ENCODE assay signal across 12 cellular contexts in the genomic region with DNA sequence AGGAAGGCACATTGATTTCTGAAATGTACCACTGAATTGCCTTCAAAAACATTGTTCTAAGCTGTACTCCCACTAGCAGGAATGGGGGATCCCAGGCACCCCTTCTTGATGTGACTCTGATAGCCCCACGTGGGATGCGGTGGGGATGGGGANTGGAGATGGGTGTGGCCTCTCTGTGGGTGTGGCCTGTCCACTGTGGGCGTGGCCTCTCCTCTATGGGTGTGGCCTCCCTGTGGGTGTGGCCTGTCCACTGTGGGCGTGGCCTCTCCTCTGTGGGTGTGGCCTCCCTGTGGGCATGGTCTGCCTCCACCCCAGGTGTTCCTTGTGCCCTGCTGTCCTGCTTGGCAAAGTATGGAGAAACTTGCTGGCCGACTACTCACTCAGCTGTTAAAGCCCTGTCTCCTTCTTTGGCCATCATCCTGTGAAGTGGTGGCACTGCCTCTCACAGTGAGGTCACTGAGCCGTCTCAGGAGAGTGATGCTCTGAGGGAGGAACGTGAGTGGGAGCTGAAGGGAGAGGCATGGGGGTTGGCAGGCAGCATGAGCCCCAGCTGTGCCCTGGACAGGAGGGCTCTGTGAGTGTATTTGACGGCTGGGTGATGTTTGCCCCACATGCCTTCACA. TPM values are rescaled to one million over a fixed set of nuclear protein-coding genes. Genes with fewer than 3 reads are reported as not detected.
DNase-seq lines count a peak whose midpoint lies in the region; ATAC-seq and TF ChIP-seq lines count a peak whose summit lies in the region.
"Had no signal": no experiment of that assay in that cellular context is flagged by ENCODE, and none has a peak within 500 bp of the region (broad histone marks: within the 10 kb centered on the region; RNA-seq: fewer than 3 reads in every experiment).

No MANE protein-coding gene starts in this region.

- POLR2A ChIA-PET in A673 (lab: Charles Lee; ENCODE audit: low non-redundant PET): no interaction called here

- peak; percentile 67 for ATAC-seq in activated CD8-positive, alpha-beta memory T cell treated with anti-CD3 and anti-CD28 coated beads, Interleukin-2, amount 10 ng/mL, durations not matched to agents 7 days and 5 days
- peak in 3 of 4 donors; percentile 31 to 72 (median 61) for ATAC-seq in right lobe of liver
- ATAC-seq in GM18870 (IDR thresholded peaks at IDR 0.05; ENCODE audit: unreplicated experiment): no peak
- ATAC-seq in GM18505 (IDR thresholded peaks at IDR 0.05; ENCODE audit: unreplicated experiment): no peak

- no peaks in the 10 kb centered on the region for H3K9me3 Mint-ChIP-seq in activated CD8-positive, alpha-beta memory T cell treated with anti-CD3 and anti-CD28 coated beads, Interleukin-2, amount 10 ng/mL, durations not matched to agents 7 days and 5 days (ENCODE audit: low read depth)
- H3K9me3 Mint-ChIP-seq: activated naive CD4-positive, alpha-beta T cell treated with anti-CD3 and anti-CD28 coated beads, Interleukin-2, amount 50 U/mL, for 72 hours; T-helper 1 cell treated with Interleukin-12 subunit alpha and Interleukin-12 subunit beta and Interleukin-4 antibody, amounts not matched to agents 30 μg/mL and 1 μg/mL, for 36 hours had no signal

- no peak for TF ChIP-seq CTCF in A673 (conservative IDR thresholded peaks at IDR 0.05; ENCODE audit: low read depth, low read length)
- TF ChIP-seq CTCF in right lobe of liver (IDR thresholded peaks at IDR 0.05): no peak

- no peaks in the 10 kb centered on the region for H3K4me1 Mint-ChIP-seq in activated CD8-positive, alpha-beta memory T cell treated with anti-CD3 and anti-CD28 coated beads, Interleukin-2, amount 10 ng/mL, durations not matched to agents 7 days and 5 days

- intact Hi-C loops in A673 (cut with micrococcal nuclease; ENCODE audit: unreplicated experiment) (no loop called here), right lobe of liver (cut with DNase I) (no loop called here)

- CTCF ChIA-PET in A673 (lab: Charles Lee): interaction anchor here (0.5 kb wide), 1 partner anchor 83 kb away, joined by 3 read pairs; no protein-coding TSS in a partner anchor
- CTCF ChIA-PET in activated CD8-positive, alpha-beta memory T cell treated with anti-CD3 and anti-CD28 coated beads, Interleukin-2, amount 10 ng/mL, durations not matched to agents 7 days and 5 days (lab: Charles Lee): interaction anchor here (9.1 kb wide), 1 partner anchor 96 kb away, joined by 68 read pairs; no protein-coding TSS in a partner anchor

- peaks cover 45% of the 10 kb centered on the region for H3K27me3 Mint-ChIP-seq in activated CD8-positive, alpha-beta memory T cell treated with anti-CD3 and anti-CD28 coated beads, Interleukin-2, amount 10 ng/mL, durations not matched to agents 7 days and 5 days

- H3K36me3 Mint-ChIP-seq in activated CD8-positive, alpha-beta memory T cell treated with anti-CD3 and anti-CD28 coated beads, Interleukin-2, amount 10 ng/mL, durations not matched to agents 7 days and 5 days: no peaks in the 10 kb centered on the region
- H3K36me3 Mint-ChIP-seq: activated naive CD4-positive, alpha-beta T cell treated with anti-CD3 and anti-CD28 coated beads, Interleukin-2, amount 50 U/mL, for 72 hours had no signal

- H3K4me3 Mint-ChIP-seq in activated CD8-positive, alpha-beta memory T cell treated with anti-CD3 and anti-CD28 coated beads, Interleukin-2, amount 10 ng/mL, durations not matched to agents 7 days and 5 days: no peak overlapping the region
- H3K4me3 Mint-ChIP-seq: T-helper 1 cell treated with Interleukin-12 subunit alpha and Interleukin-12 subunit beta and Interleukin-4 antibody, amounts not matched to agents 30 μg/mL and 1 μg/mL, for 36 hours had no signal

- no peaks in the 10 kb centered on the region for H3K27me3 ChIP-seq in A673 (replicated peaks; ENCODE audit: insufficient read depth, low read depth, low read length, poor library complexity)
- no peaks in the 10 kb centered on the region for H3K27me3 ChIP-seq in H7 (ENCODE audit: control insufficient read depth, insufficient read depth, low read length)
- H3K27me3 ChIP-seq in right lobe of liver: no peaks in the 10 kb centered on the region

- H3K4me1 ChIP-seq in A673 (ENCODE audit: insufficient read depth, low read length, poor library complexity, severe bottlenecking): no peaks in the 10 kb centered on the region
- no peaks in the 10 kb centered on the region for H3K4me1 ChIP-seq in right lobe of liver

- no peak overlapping the region for H3K27ac ChIP-seq in A673 (ENCODE audit: low read depth, low read length, poor library complexity, severe bottlenecking)
- H3K27ac ChIP-seq in right lobe of liver: no peak overlapping the region
- H3K27ac ChIP-seq: thoracic aorta had no signal

- no peak overlapping the region for H3K27ac Mint-ChIP-seq in activated CD8-positive, alpha-beta memory T cell treated with anti-CD3 and anti-CD28 coated beads, Interleukin-2, amount 10 ng/mL, durations not matched to agents 7 days and 5 days
- H3K27ac Mint-ChIP-seq: activated naive CD4-positive, alpha-beta T cell treated with anti-CD3 and anti-CD28 coated beads, Interleukin-2, amount 50 U/mL, for 72 hours; T-helper 1 cell treated with Interleukin-12 subunit alpha and Interleukin-12 subunit beta and Interleukin-4 antibody, amounts not matched to agents 30 μg/mL and 1 μg/mL, for 36 hours had no signal

- WGBS in right lobe of liver (ENCODE audit: insufficient coverage, low coverage, low lambda C conversion rate, missing lambda C conversion rate): 70% methylated on average over 6 of the region's 8 CpGs

- TF ChIP-seq POLR2A in right lobe of liver (IDR thresholded peaks at IDR 0.05) (no peak), GM18505 (IDR thresholded peaks at IDR 0.05; ENCODE audit: borderline replicate concordance, extremely low read depth, insufficient read depth, insufficient read length) (no peak)

- BruUV-seq in A673 (replicated peaks; lab: Mats Ljungman, UMichigan): no TSS peak

- DNase-seq in A673 (ENCODE audit: low spot score) (peak; percentile 14), H7 (peak; percentile 52), right lobe of liver (no peak), ecto neural progenitor cell (ENCODE audit: low spot score) (no peak), H4 (ENCODE audit: low spot score) (no peak)
- DNase-seq in activated CD8-positive, alpha-beta memory T cell treated with anti-CD3 and anti-CD28 coated beads, Interleukin-2, amount 10 ng/mL, durations not matched to agents 7 days and 5 days: no peak
- DNase-seq: NCI-H446 had no signal

- H3K36me3 ChIP-seq in A673 (ENCODE audit: insufficient read depth, low read length, poor library complexity, severe bottlenecking): no peaks in the 10 kb centered on the region
- H3K36me3 ChIP-seq in H7 (replicated peaks; ENCODE audit: control insufficient read depth, insufficient read depth, low read length): no peaks in the 10 kb centered on the region
- H3K36me3 ChIP-seq in right lobe of liver: no peaks in the 10 kb centered on the region
- H3K36me3 ChIP-seq: thoracic aorta had no signal

- H3K4me3 ChIP-seq in A673 (ENCODE audit: low read depth, low read length, poor library complexity, severe bottlenecking) (no peak overlapping the region), H7 (ENCODE audit: insufficient read depth, low read depth, low read length) (no peak overlapping the region), right lobe of liver (no peak overlapping the region)
- H3K4me3 ChIP-seq: thoracic aorta had no signal

- no peaks in the 10 kb centered on the region for H3K9me3 ChIP-seq in A673 (ENCODE audit: low read depth, low read length, poor library complexity, severe bottlenecking)
- H3K9me3 ChIP-seq in right lobe of liver: no peaks in the 10 kb centered on the region
- H3K9me3 ChIP-seq: thoracic aorta had no signal

RNA-seq across cellular contexts. Expression of gene PARD6G, which starts 6.7 kb away (rescaled TPM):
- total RNA-seq in A673 (2021) (7.9 and 10.2 TPM in 2 replicates), right lobe of liver (1 to 10 TPM; 1.1 to 5.5 (median 2.1) TPM)
- 4.4 and 6.3 TPM in 2 replicates for total RNA-seq in H7 (2014; rRNA removed; shearing (Covaris generic))
- under 1 TPM; 0.41 to 0.98 TPM for total RNA-seq in activated CD8-positive, alpha-beta memory T cell treated with anti-CD3 and anti-CD28 coated beads, Interleukin-2, amount 10 ng/mL, durations not matched to agents 7 days and 5 days
- total RNA-seq in H4 (2014; rRNA removed; shearing (Covaris generic)): 2.3 and 6.7 TPM in 2 replicates

Comparison
In these comparisons a context has a peak if more than half of its experiments do, and no peak if none do; other contexts are left out.
1. DNase-seq: peak in A673 (single experiment) and H7 (single experiment); none in activated CD8-positive, alpha-beta memory T cell treated with anti-CD3 and anti-CD28 coated beads, Interleukin-2, amount 10 ng/mL, durations not matched to agents 7 days and 5 days (single experiment), right lobe of liver (0 of 3), ecto neural progenitor cell (single experiment) and H4 (single experiment).
2. ATAC-seq: peak in activated CD8-positive, alpha-beta memory T cell treated with anti-CD3 and anti-CD28 coated beads, Interleukin-2, amount 10 ng/mL, durations not matched to agents 7 days and 5 days (single experiment) and right lobe of liver (3 of 4); none in GM18870 (single experiment) and GM18505 (single experiment).